Comparison of ENCODE assay signal across 8 cellular contexts in the genomic region with DNA sequence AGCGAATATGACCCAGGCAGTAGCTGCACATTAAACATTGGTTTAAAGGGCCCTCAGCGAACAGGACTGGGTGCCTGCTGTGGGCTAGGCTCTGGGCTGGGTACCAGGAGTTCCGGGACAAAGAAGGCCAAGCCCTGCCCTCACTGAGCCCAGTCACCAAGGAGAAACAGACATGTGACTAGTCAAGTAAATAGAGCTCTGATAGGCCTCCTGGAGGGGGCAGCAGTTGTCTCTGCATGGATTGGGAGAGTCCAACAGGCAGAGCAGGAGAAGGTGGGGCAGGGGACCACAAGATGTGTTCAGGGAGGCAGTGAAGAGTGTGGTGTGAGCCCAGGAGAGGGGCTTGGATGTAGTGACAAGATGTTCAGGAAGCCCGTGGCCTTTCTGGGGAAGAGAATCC. TPM values are rescaled to one million over a fixed set of nuclear protein-coding genes. Genes with fewer than 3 reads are reported as not detected.
DNase-seq lines count a peak whose midpoint lies in the region; ATAC-seq and TF ChIP-seq lines count a peak whose summit lies in the region.

No MANE protein-coding gene starts in this region.

- CTCF ChIA-PET in activated CD8-positive, alpha-beta memory T cell treated with anti-CD3 and anti-CD28 coated beads, Interleukin-2, amount 10 ng/mL, durations not matched to agents 7 days and 5 days (lab: Charles Lee): interaction anchor here (1.0 to 3.5 kb wide), 3 partner anchors 15 to 43 kb away, joined by 3 to 14 read pairs (median 7); no protein-coding TSS in a partner anchor

- peak; percentile 69 for DNase-seq in DMS 273 (lab: John Stamatoyannopoulos, UW; ENCODE audit: unreplicated experiment)
- peak; percentile 53 for DNase-seq in astrocyte of the hippocampus (ENCODE audit: low read depth, low spot score)
- DNase-seq in lung microvascular endothelial cell (ENCODE audit: low read depth in 2 of 2): peak; percentile 55 to 71
- DNase-seq in Karpas-422: no peak
- DNase-seq in NCI-H1092 treated with DMSO at 0.1 percent for 48 hours (lab: John Stamatoyannopoulos, UW): no peak
- DNase-seq in activated CD8-positive, alpha-beta memory T cell treated with anti-CD3 and anti-CD28 coated beads, Interleukin-2, amount 10 ng/mL, durations not matched to agents 7 days and 5 days: no peak

- H3K4me1 Mint-ChIP-seq in activated CD8-positive, alpha-beta memory T cell treated with anti-CD3 and anti-CD28 coated beads, Interleukin-2, amount 10 ng/mL, durations not matched to agents 7 days and 5 days: peaks cover 27% of the 10 kb centered on the region

- H3K36me3 Mint-ChIP-seq in activated CD8-positive, alpha-beta memory T cell treated with anti-CD3 and anti-CD28 coated beads, Interleukin-2, amount 10 ng/mL, durations not matched to agents 7 days and 5 days: peaks cover 16% of the 10 kb centered on the region

- H3K9me3 Mint-ChIP-seq in activated CD8-positive, alpha-beta memory T cell treated with anti-CD3 and anti-CD28 coated beads, Interleukin-2, amount 10 ng/mL, durations not matched to agents 7 days and 5 days (ENCODE audit: low read depth): no peaks in the 10 kb centered on the region

- H3K9me3 ChIP-seq in Karpas-422 (ENCODE audit: low read length): no peaks in the 10 kb centered on the region

- H3K79me2 ChIP-seq in KMS-11 (ENCODE audit: insufficient read depth, low read depth) (peaks cover 81% of the 10 kb centered on the region), Karpas-422 (ENCODE audit: low read length) (peaks cover 72% of the 10 kb centered on the region)

- H3K27ac Mint-ChIP-seq in activated CD8-positive, alpha-beta memory T cell treated with anti-CD3 and anti-CD28 coated beads, Interleukin-2, amount 10 ng/mL, durations not matched to agents 7 days and 5 days: no peak overlapping the region

- H3K4me1 ChIP-seq in KMS-11 (ENCODE audit: low read depth, poor library complexity, severe bottlenecking) (peaks cover 70% of the 10 kb centered on the region), Karpas-422 (ENCODE audit: low read length) (peaks cover 14% of the 10 kb centered on the region)

- H4K20me1 ChIP-seq in KMS-11 (ENCODE audit: insufficient read depth): peaks cover 66% of the 10 kb centered on the region
- peaks cover 20% of the 10 kb centered on the region; the same call in 1 of the 2 replicates for H4K20me1 ChIP-seq in Karpas-422 (ENCODE audit: insufficient read depth, low read depth, low read length)

- peak overlapping the region; percentile 75; the same call in 1 of the 2 replicates for H3K27ac ChIP-seq in KMS-11
- no peak overlapping the region for H3K27ac ChIP-seq in Karpas-422 (ENCODE audit: low read length)

- H3K9ac ChIP-seq in KMS-11: no peak overlapping the region
- no peak overlapping the region for H3K9ac ChIP-seq in Karpas-422 (ENCODE audit: low read length)

- H3K27me3 Mint-ChIP-seq in activated CD8-positive, alpha-beta memory T cell treated with anti-CD3 and anti-CD28 coated beads, Interleukin-2, amount 10 ng/mL, durations not matched to agents 7 days and 5 days: no peaks in the 10 kb centered on the region

- H3K4me3 ChIP-seq in KMS-11 (IDR thresholded peaks at IDR 0.05; ENCODE audit: insufficient read depth, low read depth, low read length) (no peak overlapping the region), Karpas-422 (ENCODE audit: low read length) (no peak overlapping the region)

- H3K4me3 Mint-ChIP-seq in activated CD8-positive, alpha-beta memory T cell treated with anti-CD3 and anti-CD28 coated beads, Interleukin-2, amount 10 ng/mL, durations not matched to agents 7 days and 5 days: no peak overlapping the region

- H3K27me3 ChIP-seq in KMS-11 (ENCODE audit: insufficient read depth, low read depth): no peaks in the 10 kb centered on the region
- no peaks in the 10 kb centered on the region for H3K27me3 ChIP-seq in Karpas-422 (ENCODE audit: low read length)

- TF ChIP-seq CTCF in KMS-11 (conservative IDR thresholded peaks at IDR 0.05; ENCODE audit: low read depth, low read length): no peak

- H3K9me2 ChIP-seq in Karpas-422 (replicated peaks; ENCODE audit: insufficient read depth, low read length): no peaks in the 10 kb centered on the region

- H3K36me3 ChIP-seq in KMS-11 (ENCODE audit: insufficient read depth) (peaks cover 9% of the 10 kb centered on the region; the same call in 1 of the 2 replicates), Karpas-422 (ENCODE audit: insufficient read depth, low read length) (peaks cover 10% of the 10 kb centered on the region; the same call in 1 of the 2 replicates)

- H2AFZ ChIP-seq in KMS-11 (ENCODE audit: low read depth) (no peak overlapping the region), Karpas-422 (ENCODE audit: low read length) (no peak overlapping the region)

- peak overlapping the region; percentile 94 for H3K4me2 ChIP-seq in KMS-11
- H3K4me2 ChIP-seq in Karpas-422 (ENCODE audit: low read depth, low read length, poor library complexity, severe bottlenecking): no peak overlapping the region

- no peak for ATAC-seq in GM21528 (IDR thresholded peaks at IDR 0.05; ENCODE audit: low FRiP score, unreplicated experiment)
- no peak for ATAC-seq in activated CD8-positive, alpha-beta memory T cell treated with anti-CD3 and anti-CD28 coated beads, Interleukin-2, amount 10 ng/mL, durations not matched to agents 7 days and 5 days

RNA-seq across cellular contexts. Expression of a gene that starts 3.1 kb away (rescaled TPM):
- 31.6 and 37.9 TPM in 2 replicates for total RNA-seq in lung microvascular endothelial cell
- 54.4 and 69.6 TPM in 2 replicates for total RNA-seq in Karpas-422 (2014; rRNA removed; shearing (Covaris generic); ENCODE audit: low replicate concordance)
- total RNA-seq in activated CD8-positive, alpha-beta memory T cell treated with anti-CD3 and anti-CD28 coated beads, Interleukin-2, amount 10 ng/mL, durations not matched to agents 7 days and 5 days: 100 to 1,000 TPM; 151 to 152 TPM

RNA-seq across cellular contexts. Expression of a gene that starts 42.3 kb away (rescaled TPM):
- under 0.01 TPM in 1 of 2 replicates, not detected in the other for total RNA-seq in lung microvascular endothelial cell
- total RNA-seq in Karpas-422 (2014; rRNA removed; shearing (Covaris generic); ENCODE audit: low replicate concordance): not detected in 2 replicates
- not detected for total RNA-seq in activated CD8-positive, alpha-beta memory T cell treated with anti-CD3 and anti-CD28 coated beads, Interleukin-2, amount 10 ng/mL, durations not matched to agents 7 days and 5 days

RNA-seq across cellular contexts. Expression of a gene that starts 42.4 kb away (rescaled TPM):
- not detected in 2 replicates for total RNA-seq in lung microvascular endothelial cell
- total RNA-seq in Karpas-422 (2014; rRNA removed; shearing (Covaris generic); ENCODE audit: low replicate concordance): not detected in 2 replicates
- not detected for total RNA-seq in activated CD8-positive, alpha-beta memory T cell treated with anti-CD3 and anti-CD28 coated beads, Interleukin-2, amount 10 ng/mL, durations not matched to agents 7 days and 5 days

Comparison
In these comparisons a context has a peak if more than half of its experiments do, and no peak if none do; other contexts are left out.
1. DNase-seq: peak in DMS 273 (single experiment), astrocyte of the hippocampus (single experiment) and lung microvascular endothelial cell (2 of 2); none in Karpas-422 (single experiment), NCI-H1092 treated with DMSO at 0.1 percent for 48 hours (single experiment) and activated CD8-positive, alpha-beta memory T cell treated with anti-CD3 and anti-CD28 coated beads, Interleukin-2, amount 10 ng/mL, durations not matched to agents 7 days and 5 days (single experiment).